34 cellular contexts compared by ENCODE assay signal in genomic region chr16:85254921-85255320, GRCh38.
"Had no signal": no experiment of that assay in that cellular context is flagged by ENCODE, and none has a peak within 500 bp of the region (broad histone marks: within the 10 kb centered on the region; RNA-seq: fewer than 3 reads in every experiment).

No MANE protein-coding gene starts in this region.

- DNase-seq: Kasumi-1, MG63, MM.1S, MV-4-11, NCI-H1048, NCI-H1092, NCI-H1092 treated with DMSO at 0.1 percent for 48 hours, NCI-H1105, NCI-H1105 treated with DMSO at 0.1 percent for 48 hours, NCI-H1417, NCI-H1417 treated with DMSO at 0.1 percent for 48 hours, NCI-H1436, NCI-H1436 treated with DMSO at 0.1 percent for 48 hours, NCI-H146, NCI-H1694, NCI-H1694 treated with DMSO at 0.1 percent for 48 hours, NCI-H187, NCI-H187 treated with DMSO at 0.1 percent for 48 hours, NCI-H1930, NCI-H2029, NCI-H2029 treated with DMSO at 0.1 percent for 48 hours, NCI-H2081, NCI-H2081 treated with DMSO at 0.1 percent for 48 hours, NCI-H2107, NCI-H2171, NCI-H2171 treated with DMSO at 0.1 percent for 48 hours, NCI-H2227 treated with DMSO at 0.1 percent for 48 hours, NCI-H226, NCI-H345, NCI-H446, NCI-H446 treated with DMSO at 0.1 percent for 48 hours, NCI-H510A, NCI-H510A treated with DMSO at 0.1 percent for 48 hours, NCI-H524 treated with DMSO at 0.1 percent for 48 hours had no signal

- H3K27me3 ChIP-seq: MG63 had no signal

- H3K36me3 ChIP-seq: MG63 had no signal

- H3K4me3 ChIP-seq: MG63 had no signal

- H3K9me3 ChIP-seq: MG63 had no signal
